18 cellular contexts compared by ENCODE assay signal in the genomic region with DNA sequence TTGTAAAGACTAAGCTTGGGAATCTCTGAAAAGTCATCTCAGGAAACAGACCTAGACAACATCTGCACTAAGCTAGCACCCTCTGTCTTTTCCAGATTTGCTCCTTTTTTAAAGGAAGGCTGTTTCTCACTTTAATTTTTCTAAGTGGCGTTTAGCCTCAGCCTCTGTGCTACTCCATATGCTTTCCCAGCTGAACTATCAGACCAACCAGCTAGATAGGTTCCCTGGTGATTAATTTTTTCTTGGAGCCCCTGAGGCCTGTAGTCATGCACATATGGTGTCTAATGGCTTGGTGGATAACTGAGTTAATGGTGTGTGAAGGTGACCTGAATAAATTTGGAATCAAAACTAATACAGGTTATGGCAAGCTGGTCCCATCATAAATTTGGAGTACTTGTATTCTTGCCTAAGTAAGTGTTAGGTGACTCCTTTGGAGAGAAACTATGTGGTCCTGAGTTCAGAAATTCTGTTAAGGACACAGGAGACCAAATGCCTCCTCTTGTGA.
"Had no signal": no experiment of that assay in that cellular context is flagged by ENCODE, and none has a peak within 500 bp of the region (broad histone marks: within the 10 kb centered on the region; RNA-seq: fewer than 3 reads in every experiment).

No MANE protein-coding gene starts in this region.

- ATAC-seq: activated CD8-positive, alpha-beta T cell treated with anti-CD3 and anti-CD28 coated beads for 36 hours; activated T-cell treated with anti-CD3 and anti-CD28 coated beads, Interleukin-2, amount 50 U/mL, for 4 hours; esophagus mucosa; natural killer cell treated with Interleukin-12 subunit alpha and Interleukin-12 subunit beta and Interleukin-15 and Interleukin-18, amount 100 ng/mL, for 72 hours; right cardiac atrium; stimulated activated naive B cell treated with anti-CD40 and anti-IgM and Interleukin-4, amounts not matched to agents 10 μg/mL and 1 μg/mL and 100 μg/mL, for 72 hours had no signal

- H3K4me1 ChIP-seq: adrenal gland, thyroid gland had no signal

- H3K27me3 ChIP-seq: adrenal gland, cardiac muscle cell, thyroid gland had no signal

- H3K27ac Mint-ChIP-seq: activated B cell treated with CpG ODN at 0.5 μM for 24 hours; activated CD8-positive, alpha-beta T cell treated with anti-CD3 and anti-CD28 coated beads for 36 hours; natural killer cell treated with Interleukin-12 subunit alpha and Interleukin-12 subunit beta and Interleukin-15 and Interleukin-18, amount 100 ng/mL, for 72 hours; progenitor cell of endocrine pancreas; stimulated activated naive B cell treated with anti-CD40 and anti-IgM and Interleukin-4, amounts not matched to agents 10 μg/mL and 1 μg/mL and 100 μg/mL, for 72 hours had no signal

- H3K4me3 Mint-ChIP-seq: activated B cell treated with CpG ODN at 0.5 μM for 24 hours; activated CD8-positive, alpha-beta T cell treated with anti-CD3 and anti-CD28 coated beads for 36 hours; activated T-cell treated with anti-CD3 and anti-CD28 coated beads, Interleukin-2, amount 50 U/mL, for 4 hours; natural killer cell treated with Interleukin-12 subunit alpha and Interleukin-12 subunit beta and Interleukin-15 and Interleukin-18, amount 100 ng/mL, for 72 hours; stimulated activated naive B cell treated with anti-CD40 and anti-IgM and Interleukin-4, amounts not matched to agents 10 μg/mL and 1 μg/mL and 100 μg/mL, for 72 hours had no signal

- H3K36me3 ChIP-seq: adrenal gland, cardiac muscle cell, thyroid gland had no signal

- H3K27ac ChIP-seq: adrenal gland, cardiac muscle cell, skin epidermis, thyroid gland had no signal

- H3K9me3 Mint-ChIP-seq: activated B cell treated with CpG ODN at 0.5 μM for 24 hours; activated CD8-positive, alpha-beta T cell treated with anti-CD3 and anti-CD28 coated beads for 36 hours; activated T-cell treated with anti-CD3 and anti-CD28 coated beads, Interleukin-2, amount 50 U/mL, for 4 hours; natural killer cell treated with Interleukin-12 subunit alpha and Interleukin-12 subunit beta and Interleukin-15 and Interleukin-18, amount 100 ng/mL, for 72 hours; stimulated activated naive B cell treated with anti-CD40 and anti-IgM and Interleukin-4, amounts not matched to agents 10 μg/mL and 1 μg/mL and 100 μg/mL, for 72 hours had no signal

- H3K9me3 ChIP-seq: adrenal gland, thyroid gland had no signal

- DNase-seq: activated B cell treated with CpG ODN at 0.5 μM for 24 hours; activated CD4-positive, alpha-beta T cell treated with anti-CD3 and anti-CD28 coated beads for 48 hours; activated CD8-positive, alpha-beta T cell treated with anti-CD3 and anti-CD28 coated beads for 36 hours; activated effector memory CD4-positive, alpha-beta T cell treated with Interleukin-2 at 50 U/mL for 16 hours; activated naive CD4-positive, alpha-beta T cell treated with anti-CD3 and anti-CD28 coated beads, Interleukin-2, amount 50 U/mL, for 16 hours; activated T-cell treated with anti-CD3 and anti-CD28 coated beads, Interleukin-2, amount 50 U/mL, for 4 hours; adrenal gland; hypothalamus; right cardiac atrium; stimulated activated CD4-positive, alpha-beta T cell treated with anti-CD3 and anti-CD28 coated beads, Interleukin-15, amount 100 ng/mL, for 24 hours; stimulated activated CD4-positive, alpha-beta T cell treated with anti-CD3 and anti-CD28 coated beads, Interleukin-4, amount 100 ng/mL, for 1 hour; stimulated activated naive B cell treated with anti-CD40 and anti-IgM and Interleukin-4, amounts not matched to agents 10 μg/mL and 1 μg/mL and 100 μg/mL, for 72 hours; thyroid gland had no signal

- H3K4me3 ChIP-seq: adrenal gland, cardiac muscle cell, skin epidermis, thyroid gland had no signal

- H3K27me3 Mint-ChIP-seq: activated B cell treated with CpG ODN at 0.5 μM for 24 hours; activated CD8-positive, alpha-beta T cell treated with anti-CD3 and anti-CD28 coated beads for 36 hours; natural killer cell treated with Interleukin-12 subunit alpha and Interleukin-12 subunit beta and Interleukin-15 and Interleukin-18, amount 100 ng/mL, for 72 hours; progenitor cell of endocrine pancreas; stimulated activated naive B cell treated with anti-CD40 and anti-IgM and Interleukin-4, amounts not matched to agents 10 μg/mL and 1 μg/mL and 100 μg/mL, for 72 hours had no signal

- H3K36me3 Mint-ChIP-seq: natural killer cell treated with Interleukin-12 subunit alpha and Interleukin-12 subunit beta and Interleukin-15 and Interleukin-18, amount 100 ng/mL, for 72 hours had no signal
